Comparison of ENCODE assay signal across 1 cellular context in genomic region chr13:21603531-21604448, GRCh38.
TF ChIP-seq lines count a peak whose summit lies in the region.

MICU2 (minus strand) TSS chr13:21604170; CDS start chr13:21604148, 22 bp downstream.

TF ChIP-seq in K562, 482 proteins besides CTCF, POLR2A, EP300 and RAD21 (continued from another document):
- TF ChIP-seq ZNF449 (CRISPR knock-in tag; IDR thresholded peaks at IDR 0.05): no peak
- peak; percentile 35; the same call in 1 of the 2 replicates for TF ChIP-seq ERF (CRISPR knock-in tag; IDR thresholded peaks at IDR 0.05)
- peak; percentile 60 for TF ChIP-seq ZBTB40 (IDR thresholded peaks at IDR 0.05)
- no peak for TF ChIP-seq ZBTB40 (CRISPR knock-in tag; IDR thresholded peaks at IDR 0.05)
- no peak; the same call in 1 of the 2 replicates for TF ChIP-seq DPF2 (IDR thresholded peaks at IDR 0.05)
- no peak for TF ChIP-seq ZNF445 (CRISPR knock-in tag; IDR thresholded peaks at IDR 0.05; ENCODE audit: low read depth)
- no peak for TF ChIP-seq SIX5 (IDR thresholded peaks at IDR 0.05; ENCODE audit: borderline replicate concordance in 1 of 2, insufficient read depth in 1 of 2, low read depth in 1 of 2, low read length in 2 of 2)
- TF ChIP-seq CREB5 (CRISPR knock-in tag; IDR thresholded peaks at IDR 0.05): no peak
- TF ChIP-seq RCOR1 (IDR thresholded peaks at IDR 0.05; ENCODE audit: borderline replicate concordance in 1 of 2, low read depth in 2 of 2, low read length in 2 of 2): no peak
- peak; percentile 20; the same call in 1 of the 2 replicates for TF ChIP-seq HMBOX1 (IDR thresholded peaks at IDR 0.05)
- peak; percentile 10 for TF ChIP-seq ZFP36 (IDR thresholded peaks at IDR 0.05; ENCODE audit: low read depth, low read length, partially characterized antibody)
- TF ChIP-seq ZNF121 (CRISPR knock-in tag; conservative IDR thresholded peaks at IDR 0.05): no peak
- TF ChIP-seq JUND (IDR thresholded peaks at IDR 0.05; ENCODE audit: borderline replicate concordance, low read depth, low read length): no peak; the same call in 1 of the 2 replicates
- TF ChIP-seq JUND (tag; IDR thresholded peaks at IDR 0.05; ENCODE audit: borderline replicate concordance, low read depth, low read length): no peak
- TF ChIP-seq FOXJ2 (tag; IDR thresholded peaks at IDR 0.05): peak; percentile 48; the same call in 1 of the 2 replicates
- TF ChIP-seq ZMIZ1 (IDR thresholded peaks at IDR 0.05; ENCODE audit: low read depth in 2 of 2, low read length in 2 of 2): 0 out of 4 replicates have a peak, but pooled peaks of 1 of the 2 experiments have one; percentile 56
- TF ChIP-seq SAP30 (IDR thresholded peaks at IDR 0.05; ENCODE audit: borderline replicate concordance, insufficient read depth, low read depth, low read length, poor library complexity, severe bottlenecking): no peak
- TF ChIP-seq ZBTB33 (CRISPR knock-in tag; IDR thresholded peaks at IDR 0.05): no peak
- no peak for TF ChIP-seq CCAR2 (IDR thresholded peaks at IDR 0.05; ENCODE audit: low read depth, low read length)
- TF ChIP-seq RNF2 (IDR thresholded peaks at IDR 0.05): no peak
- TF ChIP-seq NCOA4 (IDR thresholded peaks at IDR 0.05; ENCODE audit: partially characterized antibody): no peak
- TF ChIP-seq RBM22 (IDR thresholded peaks at IDR 0.05; ENCODE audit: low read depth, low read length, poor library complexity, severe bottlenecking): peak; percentile 30
- no peak for TF ChIP-seq ZBTB26 (CRISPR knock-in tag; IDR thresholded peaks at IDR 0.05)
